In the genomic region with DNA sequence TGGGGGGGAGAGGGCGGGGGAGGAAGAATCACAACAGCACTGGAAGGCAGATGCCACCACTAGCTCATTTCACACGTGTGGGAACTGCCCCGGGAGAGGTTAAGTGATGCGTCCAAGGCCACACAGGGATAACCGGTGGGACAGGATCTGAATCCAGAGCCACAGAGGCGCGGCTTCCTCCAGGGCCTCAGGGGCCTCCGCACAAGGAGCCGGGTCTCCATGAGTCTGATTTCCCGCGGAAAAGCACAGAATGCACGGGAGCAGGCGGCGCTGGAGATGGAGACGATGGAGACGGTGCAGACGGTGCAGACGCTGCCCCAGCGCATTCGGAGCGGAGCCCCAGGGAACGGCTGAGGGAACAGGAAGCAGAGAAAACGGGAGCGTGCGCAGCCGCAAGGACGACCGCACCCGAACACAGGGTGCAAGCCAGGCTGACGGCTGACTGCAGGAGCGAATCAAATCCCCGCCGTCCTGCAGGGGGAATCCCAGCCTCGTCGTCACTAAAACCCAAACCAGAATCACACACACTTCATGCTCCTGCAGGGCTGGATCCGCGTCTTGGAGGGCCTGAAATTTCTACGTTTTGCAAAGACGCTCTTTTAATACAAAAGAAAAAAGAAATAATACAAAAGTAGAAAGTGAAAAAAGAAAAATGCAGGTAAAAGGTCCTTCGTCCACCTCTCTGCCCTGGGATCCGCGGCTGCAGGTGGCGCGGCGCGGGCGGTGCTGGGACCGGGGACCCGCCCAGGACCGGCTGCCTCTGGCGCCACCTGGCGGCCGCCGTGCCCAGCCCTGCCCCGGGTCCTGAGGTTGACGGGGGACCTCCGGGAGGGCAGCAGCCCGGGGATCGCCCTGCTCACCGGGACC, we compare ENCODE assay signal across 8 cellular contexts. TPM values are rescaled to one million over a fixed set of nuclear protein-coding genes. Genes with fewer than 3 reads are reported as not detected.
DNase-seq lines count a peak whose midpoint lies in the region; TF ChIP-seq lines count a peak whose summit lies in the region.

No MANE protein-coding gene starts in this region.

- no peaks in the 10 kb centered on the region for H3K27me3 Mint-ChIP-seq in HFFc6 (ENCODE audit: insufficient read depth)
- H3K27me3 Mint-ChIP-seq in endodermal cell (ENCODE audit: insufficient read depth): no peaks in the 10 kb centered on the region

- H3K9me3 Mint-ChIP-seq in HFFc6 (no peaks in the 10 kb centered on the region), endodermal cell (no peaks in the 10 kb centered on the region)

- H3K36me3 Mint-ChIP-seq in HFFc6 (ENCODE audit: low read depth) (peaks cover 9% of the 10 kb centered on the region), endodermal cell (ENCODE audit: low read depth) (peaks cover 27% of the 10 kb centered on the region)

- no peak overlapping the region for H3K27ac Mint-ChIP-seq in HFFc6
- H3K27ac Mint-ChIP-seq in endodermal cell: peak overlapping the region; percentile 64

- peaks cover 9% of the 10 kb centered on the region for H3K4me1 Mint-ChIP-seq in HFFc6 (ENCODE audit: low read depth)
- H3K4me1 Mint-ChIP-seq in endodermal cell: peaks cover 14% of the 10 kb centered on the region

- H3K4me1 ChIP-seq in endodermal cell (ENCODE audit: control insufficient read depth, insufficient read depth, low read length): peaks cover 6% of the 10 kb centered on the region
- H3K4me1 ChIP-seq in mucosa of rectum (ENCODE audit: control insufficient read depth in 2 of 2, insufficient read depth in 2 of 2, low read length in 2 of 2): no peaks in the 10 kb centered on the region

- TF ChIP-seq CTCF in GM12873 (IDR thresholded peaks at IDR 0.05; ENCODE audit: insufficient read depth, low read depth, low read length, missing control alignments) (peak; percentile 72), HFFc6 (IDR thresholded peaks at IDR 0.05) (peak; percentile 90), endodermal cell (conservative IDR thresholded peaks at IDR 0.05) (peak; percentile 99)

- no peak for DNase-seq in HFFc6
- DNase-seq in NCI-H146 treated with DMSO at 0.1 percent for 48 hours (lab: John Stamatoyannopoulos, UW; ENCODE audit: unreplicated experiment): peak; percentile 20
- peak; percentile 94 for DNase-seq in activated CD8-positive, alpha-beta memory T cell treated with anti-CD3 and anti-CD28 coated beads for 24 hours
- peak; percentile 98 for DNase-seq in endodermal cell
- peak; percentile 56 for DNase-seq in stimulated activated CD8-positive, alpha-beta memory T cell treated with anti-CD3 and anti-CD28 coated beads, Interleukin-7, amount 100 ng/mL, for 24 hours (ENCODE audit: low read depth)
- DNase-seq in HK-2 (ENCODE audit: unreplicated experiment): no peak

- H3K27ac ChIP-seq in endodermal cell (ENCODE audit: low read depth, low read length) (no peak overlapping the region), mucosa of rectum (ENCODE audit: low read depth in 2 of 2, low read length in 2 of 2) (peak overlapping the region; percentile 38 to 57)

- H3K36me3 ChIP-seq in endodermal cell (ENCODE audit: control insufficient read depth, insufficient read depth, low read length) (peaks cover 32% of the 10 kb centered on the region), mucosa of rectum (ENCODE audit: control insufficient read depth in 2 of 2, insufficient read depth in 2 of 2, low read length in 2 of 2) (peaks cover 0 to 5% of the 10 kb centered on the region in 2 donors)

- H3K4me3 Mint-ChIP-seq in HFFc6: peak overlapping the region; percentile 49; the same call in 1 of the 2 replicates
- peak overlapping the region; percentile 55 for H3K4me3 Mint-ChIP-seq in endodermal cell

- no peak overlapping the region for H3K4me3 ChIP-seq in endodermal cell (ENCODE audit: low read length)
- H3K4me3 ChIP-seq in mucosa of rectum (ENCODE audit: low read length in 2 of 2): peak overlapping the region; percentile 73 to 80

- H3K27me3 ChIP-seq in endodermal cell (ENCODE audit: control insufficient read depth, insufficient read depth, low read length, poor library complexity, severe bottlenecking) (no peaks in the 10 kb centered on the region), mucosa of rectum (ENCODE audit: control insufficient read depth in 2 of 2, insufficient read depth in 2 of 2, low read length in 2 of 2) (no peaks in the 10 kb centered on the region)

- 60 to 93% methylated on average over 27 to 56 of the region's 60 CpGs for WGBS in endodermal cell (ENCODE audit: insufficient coverage in 1 of 2, insufficient read length in 1 of 2), 2 experiments

- no peak overlapping the region for H3K9ac ChIP-seq in endodermal cell (ENCODE audit: extremely low read depth, low read length, poor library complexity, severe bottlenecking)
- peak overlapping the region in 1 of 2 donors; percentile 24 for H3K9ac ChIP-seq in mucosa of rectum (ENCODE audit: low read depth in 1 of 2, low read length in 2 of 2)

- H3K9me3 ChIP-seq in endodermal cell (ENCODE audit: control insufficient read depth, low read length) (no peaks in the 10 kb centered on the region), mucosa of rectum (ENCODE audit: control insufficient read depth in 2 of 2, low read length in 2 of 2) (no peaks in the 10 kb centered on the region)

RNA-seq across cellular contexts. Expression of gene STX2, which starts 20.4 kb away (rescaled TPM):
- total RNA-seq in HFFc6 (2021; fragmentation: NEBNext Ultra II Directional; extraction: Animal tissue kit (Norgen Biotek cat#: 25700)): 10 to 100 TPM; 31.4 to 39.4 (median 34.5) TPM
- 10 to 100 TPM; 18.2 to 20.2 TPM for total RNA-seq in endodermal cell
- polyA plus RNA-seq in endodermal cell (2013, experiment 1 of 2): 32.8 TPM
- polyA plus RNA-seq in endodermal cell (2013, experiment 2 of 2): 31.3 TPM

RNA-seq across cellular contexts. Expression of gene RAN, which starts 53.3 kb away (rescaled TPM):
- total RNA-seq in HFFc6 (2021; fragmentation: NEBNext Ultra II Directional; extraction: Animal tissue kit (Norgen Biotek cat#: 25700)): 1,000 to 10,000 TPM; 1,033 to 1,278 (median 1,071) TPM
- 1,000 to 10,000 TPM; 1,323 to 1,383 TPM for total RNA-seq in endodermal cell
- polyA plus RNA-seq in endodermal cell (2013, experiment 1 of 2): 1,001 TPM
- polyA plus RNA-seq in endodermal cell (2013, experiment 2 of 2): 946 TPM

Comparison
In these comparisons a context has a peak if more than half of its experiments do, and no peak if none do; other contexts are left out.
1. DNase-seq: peak in NCI-H146 treated with DMSO at 0.1 percent for 48 hours (single experiment), activated CD8-positive, alpha-beta memory T cell treated with anti-CD3 and anti-CD28 coated beads for 24 hours (single experiment), endodermal cell (single experiment) and stimulated activated CD8-positive, alpha-beta memory T cell treated with anti-CD3 and anti-CD28 coated beads, Interleukin-7, amount 100 ng/mL, for 24 hours (single experiment); none in HFFc6 (single experiment) and HK-2 (single experiment).
2. Peak in every context shown above with its lines, with median percentiles within 50 percentile points of each other: CTCF ChIP-seq.